Comparison of ENCODE assay signal across 31 cellular contexts in genomic region chr6:3504354-3504753, GRCh38.
"Had no signal": no experiment of that assay in that cellular context is flagged by ENCODE, and none has a peak within 500 bp of the region (broad histone marks: within the 10 kb centered on the region; RNA-seq: fewer than 3 reads in every experiment).

No MANE protein-coding gene starts in this region.

- H3K27me3 ChIP-seq: neural progenitor cell, ovary, spleen, suprapubic skin, testis, tibial artery, transverse colon, upper lobe of left lung, vagina had no signal

- H3K9ac ChIP-seq: neural progenitor cell, parathyroid adenoma had no signal

- DNase-seq: naive thymus-derived CD4-positive, alpha-beta T cell; natural killer cell; occipital lobe; ovary; posterior cingulate gyrus; psoas muscle; right cardiac atrium; spleen; stimulated activated CD4-positive, alpha-beta T cell treated with anti-CD3 and anti-CD28 coated beads, Interleukin-12 subunit alpha, Interleukin-12 subunit beta, amount 100 ng/mL, for 4 hours; stimulated activated CD4-positive, alpha-beta T cell treated with anti-CD3 and anti-CD28 coated beads, Interleukin-1b, Interleukin-23, amount 100 ng/mL, for 48 hours; stimulated activated CD4-positive, alpha-beta T cell treated with anti-CD3 and anti-CD28 coated beads, Interleukin-4, amount 100 ng/mL, for 1 hour; stimulated activated CD4-positive, alpha-beta T cell treated with anti-CD3 and anti-CD28 coated beads, Interleukin-4, amount 100 ng/mL, for 4 hours; stimulated activated CD8-positive, alpha-beta memory T cell treated with anti-CD3 and anti-CD28 coated beads, Interleukin-4, amount 100 ng/mL, for 48 hours; stimulated activated naive CD4-positive, alpha-beta T cell; stimulated activated naive CD8-positive, alpha-beta T cell treated with anti-CD3 and anti-CD28 coated beads, Interleukin-15, amount 100 ng/mL, for 72 hours; stimulated activated naive CD8-positive, alpha-beta T cell treated with anti-CD3 and anti-CD28 coated beads, Interleukin-15, Interleukin-2, amounts not matched to agents 100 U/mL and 50 U/mL, for 24 hours; substantia nigra; tibial artery; transverse colon; upper lobe of left lung had no signal

- H3K4me1 ChIP-seq: psoas muscle, testis, tibial artery, upper lobe of left lung had no signal

- H3K27me3 Mint-ChIP-seq: stimulated activated naive CD8-positive, alpha-beta T cell treated with anti-CD3 and anti-CD28 coated beads, Interleukin-15, amount 100 ng/mL, for 72 hours had no signal

- H3K36me3 ChIP-seq: neural progenitor cell, ovary, spleen, suprapubic skin, tibial artery, transverse colon, upper lobe of left lung, vagina had no signal

- H3K27ac Mint-ChIP-seq: naive thymus-derived CD4-positive, alpha-beta T cell; natural killer cell; nephron; neural progenitor cell; progenitor cell of endocrine pancreas; stimulated activated memory B cell treated with anti-CD40 and anti-IgM and Interleukin-4, amounts not matched to agents 10 μg/mL and 1 μg/mL and 100 μg/mL, for 72 hours; stimulated activated naive CD8-positive, alpha-beta T cell treated with anti-CD3 and anti-CD28 coated beads, Interleukin-15, amount 100 ng/mL, for 72 hours had no signal

- H3K9me3 ChIP-seq: ovary, psoas muscle, spleen, suprapubic skin, testis, tibial artery, transverse colon, upper lobe of left lung, vagina had no signal

- H3K4me2 ChIP-seq: neural progenitor cell, smooth muscle cell had no signal

- H3K36me3 Mint-ChIP-seq: naive thymus-derived CD4-positive, alpha-beta T cell; natural killer cell; neural progenitor cell; stimulated activated memory B cell treated with anti-CD40 and anti-IgM and Interleukin-4, amounts not matched to agents 10 μg/mL and 1 μg/mL and 100 μg/mL, for 72 hours had no signal

- H3K4me3 ChIP-seq: neural progenitor cell, ovary, psoas muscle, skin epidermis, smooth muscle cell, spleen, suprapubic skin, testis, tibial artery, transverse colon, upper lobe of left lung, vagina had no signal

- H3K9me3 Mint-ChIP-seq: natural killer cell; nephron; stimulated activated memory B cell treated with anti-CD40 and anti-IgM and Interleukin-4, amounts not matched to agents 10 μg/mL and 1 μg/mL and 100 μg/mL, for 72 hours; stimulated activated naive CD8-positive, alpha-beta T cell treated with anti-CD3 and anti-CD28 coated beads, Interleukin-15, amount 100 ng/mL, for 72 hours had no signal

- H3K4me3 Mint-ChIP-seq: naive thymus-derived CD4-positive, alpha-beta T cell; natural killer cell; nephron; neural progenitor cell; stimulated activated memory B cell treated with anti-CD40 and anti-IgM and Interleukin-4, amounts not matched to agents 10 μg/mL and 1 μg/mL and 100 μg/mL, for 72 hours; stimulated activated naive CD8-positive, alpha-beta T cell treated with anti-CD3 and anti-CD28 coated beads, Interleukin-15, amount 100 ng/mL, for 72 hours had no signal

- H3K4me1 Mint-ChIP-seq: naive thymus-derived CD4-positive, alpha-beta T cell; natural killer cell; stimulated activated memory B cell treated with anti-CD40 and anti-IgM and Interleukin-4, amounts not matched to agents 10 μg/mL and 1 μg/mL and 100 μg/mL, for 72 hours; stimulated activated naive CD8-positive, alpha-beta T cell treated with anti-CD3 and anti-CD28 coated beads, Interleukin-15, amount 100 ng/mL, for 72 hours had no signal

- H2AFZ ChIP-seq: neural progenitor cell, parathyroid adenoma had no signal

- H3K79me2 ChIP-seq: parathyroid adenoma had no signal

- ATAC-seq: naive thymus-derived CD4-positive, alpha-beta T cell; natural killer cell; psoas muscle; right cardiac atrium; sciatic nerve; stimulated activated memory B cell treated with anti-CD40 and anti-IgM and Interleukin-4, amounts not matched to agents 10 μg/mL and 1 μg/mL and 100 μg/mL, for 72 hours; stimulated activated naive CD8-positive, alpha-beta T cell treated with anti-CD3 and anti-CD28 coated beads, Interleukin-15, amount 100 ng/mL, for 72 hours; stimulated activated naive CD8-positive, alpha-beta T cell treated with anti-CD3 and anti-CD28 coated beads, Interleukin-15, Interleukin-2, amounts not matched to agents 100 U/mL and 50 U/mL, for 24 hours had no signal

- H3K27ac ChIP-seq: neural progenitor cell, ovary, parathyroid adenoma, psoas muscle, skin epidermis, spleen, suprapubic skin, testis, tibial artery, transverse colon, upper lobe of left lung, vagina had no signal
